ENCODE assay signal across 13 cellular contexts in genomic region chr9:129989362-129989708, GRCh38. TPM values are rescaled to one million over a fixed set of nuclear protein-coding genes. Genes with fewer than 3 reads are reported as not detected.
DNase-seq lines count a peak whose midpoint lies in the region; ATAC-seq, FAIRE-seq and TF ChIP-seq lines count a peak whose summit lies in the region.
"Had no signal": no experiment of that assay in that cellular context is flagged by ENCODE, and none has a peak within 500 bp of the region (broad histone marks: within the 10 kb centered on the region; RNA-seq: fewer than 3 reads in every experiment).

No MANE protein-coding gene starts in this region.

- H3K27me3 ChIP-seq in DOHH2 (ENCODE audit: control insufficient read depth, low read length) (no peaks in the 10 kb centered on the region), sigmoid colon (no peaks in the 10 kb centered on the region), colonic mucosa (no peaks in the 10 kb centered on the region)

- intact Hi-C loops in sigmoid colon (cut with DNase I) (no loop called here), colonic mucosa (cut with DNase I) (no loop called here)

- H3K4me1 ChIP-seq in DOHH2 (ENCODE audit: control insufficient read depth, low read length) (peaks cover 96% of the 10 kb centered on the region), sigmoid colon (peaks cover 0 to 78% (median 58%) of the 10 kb centered on the region in 4 donors), colonic mucosa (no peaks in the 10 kb centered on the region)

- peaks cover 40 to 59% (median 59%) of the 10 kb centered on the region in 3 donors for H3K4me1 Mint-ChIP-seq in IgD-negative memory B cell
- H3K4me1 Mint-ChIP-seq in activated naive CD8-positive, alpha-beta T cell treated with anti-CD3 and anti-CD28 coated beads, Interleukin-2, amount 50 U/mL, for 24 hours = peaks cover 92% of the 10 kb centered on the region

- H3K36me3 ChIP-seq in DOHH2 (ENCODE audit: control insufficient read depth, low read length) (peaks cover 53% of the 10 kb centered on the region), sigmoid colon (no peaks in the 10 kb centered on the region), colonic mucosa (no peaks in the 10 kb centered on the region)

- ATAC-seq in activated naive CD8-positive, alpha-beta T cell treated with anti-CD3 and anti-CD28 coated beads, Interleukin-2, amount 50 U/mL, for 24 hours = no peak

- peak overlapping the region; percentile 64 for H3K4me3 ChIP-seq in DOHH2 (ENCODE audit: low read length)
- no peak overlapping the region for H3K4me3 ChIP-seq in sigmoid colon
- no peak overlapping the region for H3K4me3 ChIP-seq in colonic mucosa

- H3K4me2 ChIP-seq in DOHH2 (ENCODE audit: low read length) = peak overlapping the region; percentile 78

- no peaks in the 10 kb centered on the region for H3K27me3 Mint-ChIP-seq in IgD-negative memory B cell
- no peaks in the 10 kb centered on the region for H3K27me3 Mint-ChIP-seq in activated naive CD8-positive, alpha-beta T cell treated with anti-CD3 and anti-CD28 coated beads, Interleukin-2, amount 50 U/mL, for 24 hours

- H3K36me3 Mint-ChIP-seq in IgD-negative memory B cell = peaks cover 15% of the 10 kb centered on the region
- H3K36me3 Mint-ChIP-seq in activated naive CD8-positive, alpha-beta T cell treated with anti-CD3 and anti-CD28 coated beads, Interleukin-2, amount 50 U/mL, for 24 hours (ENCODE audit: low read depth) = peaks cover 68% of the 10 kb centered on the region

- no peaks in the 10 kb centered on the region for H4K20me1 ChIP-seq in DOHH2 (ENCODE audit: control insufficient read depth, insufficient read depth, low read depth, low read length)

- no peak for TF ChIP-seq POLR2A in sigmoid colon (IDR thresholded peaks at IDR 0.05)

- WGBS in sigmoid colon, 2 donors = 74 to 85% methylated on average over 3 of the region's 3 CpGs

- no peak for FAIRE-seq in D721Med (lab: Jason Lieb, UNC)

- no peak for DNase-seq in activated naive CD8-positive, alpha-beta T cell treated with anti-CD3 and anti-CD28 coated beads, Interleukin-2, amount 50 U/mL, for 24 hours
- DNase-seq in sigmoid colon = no peak
- DNase-seq in D721Med (ENCODE audit: insufficient read length, low spot score) = no peak
- no peak for DNase-seq in retina
- DNase-seq in NCI-H187 treated with DMSO at 0.1 percent for 48 hours (lab: John Stamatoyannopoulos, UW) = no peak
- no peak for DNase-seq in colonic mucosa
- DNase-seq: cerebellar nuclear complex; COR-L47; islet precursor cell; NCI-H2029 treated with DMSO at 0.1 percent for 48 hours; stimulated activated CD4-positive, alpha-beta T cell treated with anti-CD3 and anti-CD28 coated beads, Interleukin-12 subunit alpha, Interleukin-12 subunit beta, amount 100 ng/mL, for 4 hours had no signal

- peak overlapping the region; percentile 35 to 88 (median 68) for H3K4me3 Mint-ChIP-seq in IgD-negative memory B cell
- peak overlapping the region; percentile 24 for H3K4me3 Mint-ChIP-seq in activated naive CD8-positive, alpha-beta T cell treated with anti-CD3 and anti-CD28 coated beads, Interleukin-2, amount 50 U/mL, for 24 hours

- peak overlapping the region; percentile 79 to 99 (median 97) for H3K27ac Mint-ChIP-seq in IgD-negative memory B cell
- peak overlapping the region; percentile 96 for H3K27ac Mint-ChIP-seq in activated naive CD8-positive, alpha-beta T cell treated with anti-CD3 and anti-CD28 coated beads, Interleukin-2, amount 50 U/mL, for 24 hours

- peak overlapping the region; percentile 94 for H3K27ac ChIP-seq in DOHH2 (ENCODE audit: low read depth, low read length)
- H3K27ac ChIP-seq in sigmoid colon = peak overlapping the region; percentile 17 to 81 (median 50)
- no peak overlapping the region for H3K27ac ChIP-seq in colonic mucosa

- peaks cover 85% of the 10 kb centered on the region for H3K79me2 ChIP-seq in DOHH2 (ENCODE audit: control insufficient read depth, low read length)

- no peaks in the 10 kb centered on the region for H3K9me3 ChIP-seq in DOHH2 (ENCODE audit: control insufficient read depth, insufficient read depth, low read length)
- no peaks in the 10 kb centered on the region for H3K9me3 ChIP-seq in sigmoid colon
- H3K9me3 ChIP-seq in colonic mucosa = no peaks in the 10 kb centered on the region

- TF ChIP-seq EP300 in sigmoid colon (IDR thresholded peaks at IDR 0.05) = no peak

- H3K9me2 ChIP-seq in DOHH2 (replicated peaks; ENCODE audit: control insufficient read depth, low read length) = no peaks in the 10 kb centered on the region

- no peaks in the 10 kb centered on the region for H3K9me3 Mint-ChIP-seq in IgD-negative memory B cell
- H3K9me3 Mint-ChIP-seq in activated naive CD8-positive, alpha-beta T cell treated with anti-CD3 and anti-CD28 coated beads, Interleukin-2, amount 50 U/mL, for 24 hours = peaks cover 6% of the 10 kb centered on the region

- TF ChIP-seq CTCF in DOHH2 (IDR thresholded peaks at IDR 0.05; ENCODE audit: low read depth, low read length, poor library complexity, severe bottlenecking) (no peak), sigmoid colon (IDR thresholded peaks at IDR 0.05) (no peak), D721Med (IDR thresholded peaks at IDR 0.05; ENCODE audit: insufficient read depth, missing control alignments) (no peak), colonic mucosa (IDR thresholded peaks at IDR 0.05) (no peak)

- no peak overlapping the region for H3K9ac ChIP-seq in colonic mucosa (ENCODE audit: low read depth in 2 of 2, low read length in 2 of 2)

- H3F3A ChIP-seq in DOHH2 (ENCODE audit: control insufficient read depth, insufficient read depth) = peaks cover 41% of the 10 kb centered on the region

RNA-seq across cellular contexts. Expression of gene FNBP1, which starts 53.7 kb away (rescaled TPM):
- polyA plus RNA-seq in IgD-negative memory B cell (173 TPM), sigmoid colon (10 to 100 TPM; 12.5 to 39.0 (median 13.2) TPM)
- total RNA-seq in sigmoid colon (100 to 1,000 TPM in 3 of 4 donors, 10 to 100 TPM in 1; 92.8 to 172 (median 104) TPM), colonic mucosa (10 to 100 TPM; 24.7 to 55.5 TPM)
